ENCODE assay signal across 9 cellular contexts in genomic region chr14:65282909-65283253, GRCh38.
DNase-seq lines count a peak whose midpoint lies in the region; ATAC-seq and TF ChIP-seq lines count a peak whose summit lies in the region.
"Had no signal": no experiment of that assay in that cellular context is flagged by ENCODE, and none has a peak within 500 bp of the region (broad histone marks: within the 10 kb centered on the region; RNA-seq: fewer than 3 reads in every experiment).

No MANE protein-coding gene starts in this region.

- 84 to 86% methylated on average over 3 of the region's 3 CpGs for WGBS in ectodermal cell, 2 experiments
- 86 to 93% (median 90%) methylated on average over 3 of the region's 3 CpGs for WGBS in psoas muscle, 3 donors

- H3K9me3 ChIP-seq in PC-9 (ENCODE audit: insufficient read depth, low read depth) (no peaks in the 10 kb centered on the region; the same call in 1 of the 2 replicates), ectodermal cell (ENCODE audit: control insufficient read depth, low read length) (no peaks in the 10 kb centered on the region), psoas muscle (no peaks in the 10 kb centered on the region)

- peaks cover 14% of the 10 kb centered on the region; the same call in 1 of the 2 replicates for H3F3A ChIP-seq in PC-9 (ENCODE audit: insufficient read depth, low read depth)

- H3K27me3 ChIP-seq in GM06990 (replicated peaks; ENCODE audit: control insufficient read depth, insufficient read depth, low read length) (no peaks in the 10 kb centered on the region), PC-9 (ENCODE audit: insufficient read depth, low read depth) (no peaks in the 10 kb centered on the region), ectodermal cell (ENCODE audit: control insufficient read depth, insufficient read depth, low read length, poor library complexity, severe bottlenecking) (no peaks in the 10 kb centered on the region), psoas muscle (ENCODE audit: insufficient read depth in 3 of 3, low read length in 2 of 3) (no peaks in the 10 kb centered on the region)

- no peaks in the 10 kb centered on the region for H4K20me1 ChIP-seq in PC-9 (ENCODE audit: insufficient read depth)

- no peak overlapping the region for H3K4me2 ChIP-seq in PC-9

- H3K27ac ChIP-seq in PC-9 (no peak overlapping the region), ectodermal cell (ENCODE audit: insufficient read depth, low read depth, low read length, poor library complexity, severe bottlenecking) (peak overlapping the region; percentile 97), psoas muscle (no peak overlapping the region)

- DNase-seq in GM06990 (ENCODE audit: extremely low read depth, insufficient read length) = no peak
- DNase-seq in PC-9 = no peak
- no peak for DNase-seq in psoas muscle
- DNase-seq in HuH-7 (ENCODE audit: low spot score) = no peak
- DNase-seq: NCI-H1930 had no signal

- no peaks in the 10 kb centered on the region for H3K9me2 ChIP-seq in PC-9 (ENCODE audit: insufficient read depth)

- POLR2A ChIA-PET in PC-9 (lab: Charles Lee; ENCODE audit: unreplicated experiment) = interaction anchor here (0.6 kb wide), 1 partner anchor 711 kb away, joined by 3 read pairs; no protein-coding TSS in a partner anchor

- no peak overlapping the region for H2AFZ ChIP-seq in PC-9

- no peaks in the 10 kb centered on the region for H3K79me2 ChIP-seq in PC-9 (ENCODE audit: low read depth)

- ATAC-seq in psoas muscle = no peak
- ATAC-seq in HG03342 (IDR thresholded peaks at IDR 0.05; ENCODE audit: unreplicated experiment) = no peak
- ATAC-seq in GM21526 (IDR thresholded peaks at IDR 0.05; ENCODE audit: low FRiP score, unreplicated experiment) = no peak
- no peak for ATAC-seq in GM21825 (IDR thresholded peaks at IDR 0.05; ENCODE audit: unreplicated experiment)

- H3K4me1 ChIP-seq in PC-9 (replicated peaks; ENCODE audit: insufficient read depth) (peaks cover 14% of the 10 kb centered on the region), ectodermal cell (ENCODE audit: control insufficient read depth, insufficient read depth, low read length) (peaks cover 38% of the 10 kb centered on the region), psoas muscle (no peaks in the 10 kb centered on the region)

- CTCF ChIA-PET in PC-9 (lab: Charles Lee) = interaction anchor here (0.6 kb wide), 2 partner anchors 44 to 132 kb away, joined by 5 to 6 read pairs; no protein-coding TSS in a partner anchor

- H3K36me3 ChIP-seq in GM06990 (ENCODE audit: control insufficient read depth, insufficient read depth, low read length) (no peaks in the 10 kb centered on the region), PC-9 (ENCODE audit: low read depth) (no peaks in the 10 kb centered on the region), ectodermal cell (ENCODE audit: control insufficient read depth, insufficient read depth, low read length) (no peaks in the 10 kb centered on the region), psoas muscle (ENCODE audit: insufficient read depth in 1 of 2, low read depth in 1 of 2) (no peaks in the 10 kb centered on the region)

- TF ChIP-seq CTCF in GM06990 (IDR thresholded peaks at IDR 0.05; ENCODE audit: insufficient read depth, low read length, poor library complexity, severe bottlenecking) (no peak), PC-9 (conservative IDR thresholded peaks at IDR 0.05) (no peak), psoas muscle (IDR thresholded peaks at IDR 0.05) (no peak)

- H3K4me3 ChIP-seq in GM06990 (replicated peaks; ENCODE audit: low read depth, low read length) (peak overlapping the region; percentile 32), PC-9 (no peak overlapping the region), ectodermal cell (ENCODE audit: insufficient read depth, low read depth, low read length) (no peak overlapping the region), psoas muscle (peak overlapping the region; percentile 21)

- intact Hi-C loops in PC-9 (cut with micrococcal nuclease; ENCODE audit: unreplicated experiment) = loop anchor here (1.0 kb wide), 1 partner anchor 73 kb away; no protein-coding TSS in a partner anchor
- intact Hi-C loops in psoas muscle (cut with DNase I) = no loop called here

- BruUV-seq in PC-9 (replicated peaks; lab: Mats Ljungman, UMichigan) = TSS peak; percentile 86

Comparison
In these comparisons a context has a peak if more than half of its experiments do, and no peak if none do; other contexts are left out.
1. H3K4me3 ChIP-seq: peak in GM06990 (single experiment) and psoas muscle (single experiment); none in PC-9 (single experiment) and ectodermal cell (single experiment).